17 cellular contexts compared by ENCODE assay signal in genomic region chr1:216222302-216222701, GRCh38.
"Had no signal": no experiment of that assay in that cellular context is flagged by ENCODE, and none has a peak within 500 bp of the region (broad histone marks: within the 10 kb centered on the region; RNA-seq: fewer than 3 reads in every experiment).

No MANE protein-coding gene starts in this region.

- ATAC-seq: activated CD4-positive, alpha-beta T cell treated with anti-CD3 and anti-CD28 coated beads for 36 hours; body of pancreas; effector memory CD8-positive, alpha-beta T cell; left lung; stimulated activated naive CD8-positive, alpha-beta T cell treated with anti-CD3 and anti-CD28 coated beads, Interleukin-15, amount 100 ng/mL, for 72 hours had no signal

- H3K4me3 ChIP-seq: body of pancreas, skin epidermis, transverse colon had no signal

- H3K36me3 ChIP-seq: left lung, suprapubic skin, transverse colon, vagina had no signal

- H3K27ac ChIP-seq: epithelial cell of prostate, left lung, skin epidermis, suprapubic skin, vagina had no signal

- H3K9me3 ChIP-seq: body of pancreas, left lung, suprapubic skin, transverse colon, vagina had no signal

- H3K4me1 ChIP-seq: body of pancreas, left lung, vagina had no signal

- DNase-seq: activated CD4-positive, alpha-beta T cell treated with anti-CD3 and anti-CD28 coated beads for 36 hours; activated CD4-positive, alpha-beta T cell treated with anti-CD3 and anti-CD28 coated beads, Interleukin-2, amount 50 U/mL, for 48 hours; body of pancreas; dermis blood vessel endothelial cell; effector memory CD8-positive, alpha-beta T cell; head of caudate nucleus; kidney; left lung; nephron progenitor cell; stimulated activated CD4-positive, alpha-beta T cell treated with anti-CD3 and anti-CD28 coated beads, Interleukin-15, amount 100 ng/mL, for 24 hours; stimulated activated CD4-positive, alpha-beta T cell treated with anti-CD3 and anti-CD28 coated beads, Interleukin-2, amount 100 ng/mL, for 48 hours; stimulated activated naive CD8-positive, alpha-beta T cell treated with anti-CD3 and anti-CD28 coated beads, Interleukin-15, amount 100 ng/mL, for 72 hours; transverse colon had no signal

- H3K27me3 ChIP-seq: body of pancreas, left lung, suprapubic skin, transverse colon, vagina had no signal
